Comparison of ENCODE assay signal across 13 cellular contexts in genomic region chr1:212119863-212120262, GRCh38.
"Had no signal": no experiment of that assay in that cellular context is flagged by ENCODE, and none has a peak within 500 bp of the region (broad histone marks: within the 10 kb centered on the region; RNA-seq: fewer than 3 reads in every experiment).

No MANE protein-coding gene starts in this region.

- H3K27me3 ChIP-seq: foreskin keratinocyte, thyroid gland, upper lobe of right lung had no signal

- H3K36me3 ChIP-seq: thyroid gland, upper lobe of right lung had no signal

- H3K4me1 ChIP-seq: foreskin keratinocyte, thyroid gland, upper lobe of right lung had no signal

- H3K27ac ChIP-seq: foreskin keratinocyte, skin epidermis, thyroid gland, upper lobe of right lung had no signal

- ATAC-seq: activated CD8-positive, alpha-beta T cell treated with anti-CD3 and anti-CD28 coated beads, Interleukin-2, amount 10 ng/mL, durations not matched to agents 7 days and 5 days; activated naive CD8-positive, alpha-beta T cell treated with anti-CD3 and anti-CD28 coated beads, Interleukin-2, amount 50 U/mL, for 24 hours; natural killer cell had no signal

- H3K9me3 ChIP-seq: thyroid gland, upper lobe of right lung had no signal

- H3K4me3 ChIP-seq: skin epidermis, thyroid gland, upper lobe of right lung had no signal

- DNase-seq: activated CD4-positive, alpha-beta T cell treated with anti-CD3 and anti-CD28 coated beads for 48 hours; activated CD8-positive, alpha-beta T cell treated with anti-CD3 and anti-CD28 coated beads, Interleukin-2, amount 10 ng/mL, durations not matched to agents 7 days and 5 days; activated gamma-delta T cell; activated naive CD4-positive, alpha-beta T cell treated with anti-CD3 and anti-CD28 coated beads, Interleukin-2, amount 50 U/mL, for 16 hours; activated naive CD8-positive, alpha-beta T cell treated with anti-CD3 and anti-CD28 coated beads, Interleukin-2, amount 50 U/mL, for 24 hours; foreskin keratinocyte; glutamatergic neuron; natural killer cell; stimulated activated CD4-positive, alpha-beta T cell treated with anti-CD3 and anti-CD28 coated beads, Interleukin-1b, Interleukin-23, amount 100 ng/mL, for 48 hours; substantia nigra; thyroid gland; upper lobe of right lung had no signal
